6 cellular contexts compared by ENCODE assay signal in the genomic region with DNA sequence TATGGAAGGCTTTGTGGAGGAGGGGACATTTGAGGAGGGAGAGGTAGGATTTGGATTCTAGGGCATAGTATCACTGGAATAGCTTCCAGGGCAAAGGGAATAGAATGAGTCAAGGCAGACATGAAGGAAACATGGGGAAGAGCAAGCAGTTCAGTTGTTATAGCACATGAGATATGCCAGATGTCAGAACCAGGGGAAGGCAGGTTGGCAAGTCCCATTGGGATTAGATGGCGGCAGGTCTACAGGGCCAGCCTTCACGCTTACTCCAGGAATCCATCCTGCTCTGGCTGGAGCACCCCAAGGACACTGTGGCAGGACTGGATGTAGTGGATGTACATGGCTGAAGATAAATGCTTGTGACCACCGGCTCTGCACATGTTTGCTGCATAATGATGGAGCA.
"Had no signal": no experiment of that assay in that cellular context is flagged by ENCODE, and none has a peak within 500 bp of the region (broad histone marks: within the 10 kb centered on the region; RNA-seq: fewer than 3 reads in every experiment).

No MANE protein-coding gene starts in this region.

- H3K4me3 ChIP-seq: GM23338, K562 had no signal

- DNase-seq: H9, HCEC 1CT, IMR-90, KG1 had no signal
